ENCODE assay signal across 35 cellular contexts in the genomic region with DNA sequence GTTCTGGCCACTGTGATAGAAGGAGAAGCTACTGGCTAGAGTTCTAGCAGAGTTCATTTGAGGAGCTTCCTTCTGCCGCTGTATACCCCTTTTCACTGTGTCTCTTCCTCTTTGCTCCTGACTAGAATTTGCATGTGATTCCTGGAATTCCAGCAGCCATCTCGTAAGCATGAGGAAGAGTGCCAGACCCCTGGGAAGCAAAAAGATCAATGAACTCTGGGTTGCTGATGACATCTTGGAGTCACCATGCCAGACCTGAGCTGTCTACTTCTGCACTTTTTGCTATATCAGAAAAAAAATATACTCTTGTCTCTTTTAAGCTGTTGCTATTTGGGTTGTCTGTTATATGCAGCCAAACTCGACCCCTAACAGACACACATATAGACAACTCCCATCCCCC.
"Had no signal": no experiment of that assay in that cellular context is flagged by ENCODE, and none has a peak within 500 bp of the region (broad histone marks: within the 10 kb centered on the region; RNA-seq: fewer than 3 reads in every experiment).

No MANE protein-coding gene starts in this region.

- H3K27ac Mint-ChIP-seq: activated B cell treated with CpG ODN at 0.5 μM for 24 hours; activated CD4-positive, alpha-beta memory T cell treated with anti-CD3 and anti-CD28 coated beads for 36 hours; activated CD4-positive, alpha-beta T cell treated with anti-CD3 and anti-CD28 coated beads, Interleukin-2, amount 10 ng/mL, durations not matched to agents 7 days and 5 days; activated CD8-positive, alpha-beta T cell treated with anti-CD3 and anti-CD28 coated beads for 36 hours; activated naive CD4-positive, alpha-beta T cell treated with anti-CD3 and anti-CD28 coated beads for 36 hours; activated naive CD4-positive, alpha-beta T cell treated with anti-CD3 and anti-CD28 coated beads, Interleukin-2, amount 50 U/mL, for 72 hours; activated naive CD8-positive, alpha-beta T cell treated with anti-CD3 and anti-CD28 coated beads for 36 hours; activated T-cell treated with anti-CD3 and anti-CD28 coated beads, Interleukin-2, amount 50 U/mL, for 72 hours; activated T-helper 1 cell treated with anti-CD3 and anti-CD28 coated beads, Interleukin-12 subunit alpha, Interleukin-12 subunit beta, Interleukin-2, Interleukin-4 antibody, amounts not matched to agents 30 ng/mL and 10 ng/mL and 1 ng/mL, durations not matched to agents 14 hours and 24 hours and 36 hours; activated T-helper 17 cell treated with anti-CD3 and anti-CD28 coated beads, Interleukin-2, amount 50 U/mL, for 72 hours; T-helper 1 cell treated with Interleukin-12 subunit alpha and Interleukin-12 subunit beta and Interleukin-4 antibody, amounts not matched to agents 30 μg/mL and 1 μg/mL, for 36 hours; T-helper 2 cell treated with Interferon-gamma antibody and Interleukin-4, amounts not matched to agents 5 μg/mL and 100 μg/mL, for 36 hours had no signal

- FAIRE-seq: astrocyte, TTC549 had no signal

- H3K36me3 ChIP-seq: adrenal gland, brain microvascular endothelial cell, breast epithelium had no signal

- H3K9me3 ChIP-seq: adrenal gland, body of pancreas, breast epithelium had no signal

- H3K4me3 Mint-ChIP-seq: activated B cell treated with CpG ODN at 0.5 μM for 24 hours; activated CD4-positive, alpha-beta memory T cell treated with anti-CD3 and anti-CD28 coated beads for 36 hours; activated CD4-positive, alpha-beta T cell treated with anti-CD3 and anti-CD28 coated beads, Interleukin-2, amount 10 ng/mL, durations not matched to agents 7 days and 5 days; activated CD8-positive, alpha-beta T cell treated with anti-CD3 and anti-CD28 coated beads for 36 hours; activated naive CD4-positive, alpha-beta T cell treated with anti-CD3 and anti-CD28 coated beads for 36 hours; activated naive CD8-positive, alpha-beta T cell treated with anti-CD3 and anti-CD28 coated beads for 36 hours; activated T-cell treated with anti-CD3 and anti-CD28 coated beads, Interleukin-2, amount 50 U/mL, for 4 hours; activated T-cell treated with anti-CD3 and anti-CD28 coated beads, Interleukin-2, amount 50 U/mL, for 72 hours; activated T-helper 1 cell treated with anti-CD3 and anti-CD28 coated beads, Interleukin-12 subunit alpha, Interleukin-12 subunit beta, Interleukin-2, Interleukin-4 antibody, amounts not matched to agents 30 ng/mL and 10 ng/mL and 1 ng/mL, durations not matched to agents 14 hours and 24 hours and 36 hours; activated T-helper 17 cell treated with anti-CD3 and anti-CD28 coated beads, Interleukin-2, amount 50 U/mL, for 72 hours; T-helper 1 cell treated with Interleukin-12 subunit alpha and Interleukin-12 subunit beta and Interleukin-4 antibody, amounts not matched to agents 30 μg/mL and 1 μg/mL, for 36 hours; T-helper 2 cell treated with Interferon-gamma antibody and Interleukin-4, amounts not matched to agents 5 μg/mL and 100 μg/mL, for 36 hours had no signal

- H3K9me3 Mint-ChIP-seq: activated B cell treated with CpG ODN at 0.5 μM for 24 hours; activated CD4-positive, alpha-beta memory T cell treated with anti-CD3 and anti-CD28 coated beads for 36 hours; activated CD4-positive, alpha-beta T cell treated with anti-CD3 and anti-CD28 coated beads, Interleukin-2, amount 10 ng/mL, durations not matched to agents 7 days and 5 days; activated CD8-positive, alpha-beta T cell treated with anti-CD3 and anti-CD28 coated beads for 36 hours; activated naive CD4-positive, alpha-beta T cell treated with anti-CD3 and anti-CD28 coated beads for 36 hours; activated naive CD4-positive, alpha-beta T cell treated with anti-CD3 and anti-CD28 coated beads, Interleukin-2, amount 50 U/mL, for 72 hours; activated naive CD8-positive, alpha-beta T cell treated with anti-CD3 and anti-CD28 coated beads for 36 hours; activated T-cell treated with anti-CD3 and anti-CD28 coated beads, Interleukin-2, amount 50 U/mL, for 4 hours; activated T-cell treated with anti-CD3 and anti-CD28 coated beads, Interleukin-2, amount 50 U/mL, for 72 hours; activated T-helper 1 cell treated with anti-CD3 and anti-CD28 coated beads, Interleukin-12 subunit alpha, Interleukin-12 subunit beta, Interleukin-2, Interleukin-4 antibody, amounts not matched to agents 30 ng/mL and 10 ng/mL and 1 ng/mL, durations not matched to agents 14 hours and 24 hours and 36 hours; activated T-helper 17 cell treated with anti-CD3 and anti-CD28 coated beads, Interleukin-2, amount 50 U/mL, for 72 hours; T-helper 1 cell treated with Interleukin-12 subunit alpha and Interleukin-12 subunit beta and Interleukin-4 antibody, amounts not matched to agents 30 μg/mL and 1 μg/mL, for 36 hours; T-helper 2 cell treated with Interferon-gamma antibody and Interleukin-4, amounts not matched to agents 5 μg/mL and 100 μg/mL, for 36 hours had no signal

- DNase-seq: activated B cell treated with CpG ODN at 0.5 μM for 24 hours; activated CD4-positive, alpha-beta memory T cell treated with anti-CD3 and anti-CD28 coated beads for 36 hours; activated CD4-positive, alpha-beta T cell treated with anti-CD3 and anti-CD28 coated beads for 4 hours; activated CD4-positive, alpha-beta T cell treated with anti-CD3 and anti-CD28 coated beads, Interleukin-2, amount 10 ng/mL, durations not matched to agents 7 days and 5 days; activated CD4-positive, CD25-positive, alpha-beta regulatory T cell treated with anti-CD3 and anti-CD28 coated beads, Interleukin-2, amount 50 U/mL, for 72 hours; activated CD8-positive, alpha-beta memory T cell treated with anti-CD3 and anti-CD28 coated beads, Interleukin-2, amount 50 U/mL, for 4 hours; activated CD8-positive, alpha-beta T cell treated with anti-CD3 and anti-CD28 coated beads for 36 hours; activated effector memory CD4-positive, alpha-beta T cell treated with anti-CD3 and anti-CD28 coated beads, Interleukin-2, amount 50 U/mL, for 16 hours; activated gamma-delta T cell treated with Interleukin-2 at 50 U/mL for 16 hours; activated naive CD4-positive, alpha-beta T cell; activated naive CD4-positive, alpha-beta T cell treated with anti-CD3 and anti-CD28 coated beads for 36 hours; activated naive CD4-positive, alpha-beta T cell treated with anti-CD3 and anti-CD28 coated beads, Interleukin-2, amount 50 U/mL, for 16 hours; activated naive CD8-positive, alpha-beta T cell treated with anti-CD3 and anti-CD28 coated beads for 36 hours; activated T-cell treated with anti-CD3 and anti-CD28 coated beads for 4 hours; activated T-cell treated with anti-CD3 and anti-CD28 coated beads, Interleukin-2, amount 50 U/mL, for 1 hour; activated T-cell treated with anti-CD3 and anti-CD28 coated beads, Interleukin-2, amount 50 U/mL, for 4 hours; activated T-cell treated with anti-CD3 and anti-CD28 coated beads, Interleukin-2, amount 50 U/mL, for 72 hours; adrenal gland; amniotic stem cell; aorta; body of pancreas; brain microvascular endothelial cell; central memory CD4-positive, alpha-beta T cell; T-helper 1 cell; T-helper 2 cell; T-helper 9 cell had no signal

- H3K27me3 Mint-ChIP-seq: activated CD4-positive, alpha-beta memory T cell treated with anti-CD3 and anti-CD28 coated beads for 36 hours; activated CD8-positive, alpha-beta T cell treated with anti-CD3 and anti-CD28 coated beads for 36 hours; activated T-helper 17 cell treated with anti-CD3 and anti-CD28 coated beads, Interleukin-2, amount 50 U/mL, for 72 hours had no signal

- H3K36me3 Mint-ChIP-seq: activated CD4-positive, alpha-beta memory T cell treated with anti-CD3 and anti-CD28 coated beads for 36 hours; activated naive CD4-positive, alpha-beta T cell treated with anti-CD3 and anti-CD28 coated beads, Interleukin-2, amount 50 U/mL, for 72 hours; activated naive CD8-positive, alpha-beta T cell treated with anti-CD3 and anti-CD28 coated beads for 36 hours had no signal

- ATAC-seq: activated CD8-positive, alpha-beta T cell treated with anti-CD3 and anti-CD28 coated beads for 36 hours; activated naive CD4-positive, alpha-beta T cell treated with anti-CD3 and anti-CD28 coated beads, Interleukin-2, amount 50 U/mL, for 72 hours; activated T-cell treated with anti-CD3 and anti-CD28 coated beads, Interleukin-2, amount 50 U/mL, for 4 hours; activated T-cell treated with anti-CD3 and anti-CD28 coated beads, Interleukin-2, amount 50 U/mL, for 72 hours; activated T-helper 17 cell treated with anti-CD3 and anti-CD28 coated beads, Interleukin-2, amount 50 U/mL, for 72 hours; body of pancreas had no signal

- H3K4me1 ChIP-seq: breast epithelium had no signal

- H3K27me3 ChIP-seq: adrenal gland, body of pancreas, breast epithelium had no signal

- H3K4me3 ChIP-seq: adrenal gland, body of pancreas, breast epithelium had no signal

- H3K27ac ChIP-seq: adrenal gland, body of pancreas, brain microvascular endothelial cell, breast epithelium, VCaP had no signal

- H3K4me1 Mint-ChIP-seq: activated T-helper 17 cell treated with anti-CD3 and anti-CD28 coated beads, Interleukin-2, amount 50 U/mL, for 72 hours had no signal
